8 cellular contexts compared by ENCODE assay signal in the genomic region with DNA sequence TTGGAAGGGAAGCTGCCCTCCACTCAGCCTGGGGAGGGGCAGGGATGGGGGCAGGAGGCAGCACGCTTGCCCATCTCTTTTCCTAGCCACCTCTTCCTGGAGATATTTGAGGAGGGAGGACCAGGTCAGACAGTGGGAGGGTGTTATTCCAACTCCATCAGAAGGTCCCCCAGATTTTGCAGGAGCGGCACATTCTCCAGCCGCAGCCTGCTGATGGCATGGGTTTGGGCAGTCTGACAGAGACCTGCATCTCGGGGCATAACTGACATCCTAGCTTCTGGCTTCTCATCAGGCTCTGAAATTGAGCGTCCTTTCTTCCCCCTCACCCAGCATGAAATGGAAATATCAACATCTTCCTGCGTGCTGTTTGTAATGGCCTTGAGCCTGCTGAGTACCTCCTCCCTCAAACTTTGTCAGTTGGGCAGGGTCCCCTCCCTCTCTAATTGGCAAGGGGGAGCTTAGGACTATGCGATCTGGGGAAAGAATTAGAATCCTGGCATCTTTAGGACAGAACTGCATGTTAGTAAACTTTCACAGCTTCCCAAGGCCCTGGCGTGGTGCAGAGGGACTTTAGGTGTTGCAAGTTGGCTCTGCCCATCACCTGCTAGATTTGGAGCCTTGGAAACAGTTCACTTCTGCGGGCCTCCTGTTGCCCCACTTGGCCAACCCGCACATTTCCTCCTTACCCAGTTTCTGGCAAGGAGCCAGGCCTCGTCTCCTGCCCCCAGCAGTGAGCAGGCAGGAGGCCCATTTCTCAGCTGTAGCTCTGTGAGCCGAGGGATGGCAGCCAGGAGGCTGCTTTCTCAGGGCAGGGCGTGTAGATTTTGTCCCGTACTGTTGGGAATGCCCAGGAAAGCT.
A peak's percentile ranks its signal among the peaks of the same experiment; 100 is the strongest.
DNase-seq lines count a peak whose midpoint lies in the region; ATAC-seq and TF ChIP-seq lines count a peak whose summit lies in the region.

No MANE protein-coding gene starts in this region.

- no peaks in the 10 kb centered on the region for H3K36me3 ChIP-seq in rectal smooth muscle tissue (ENCODE audit: control insufficient read depth, insufficient read depth, low read length)

- H3K4me1 ChIP-seq in rectal smooth muscle tissue (ENCODE audit: control insufficient read depth, insufficient read depth, low read length): peaks cover 48% of the 10 kb centered on the region

- no peaks in the 10 kb centered on the region for H3K27me3 ChIP-seq in rectal smooth muscle tissue (ENCODE audit: control insufficient read depth, insufficient read depth, low read length)

- ATAC-seq in HG03139 (IDR thresholded peaks at IDR 0.05; ENCODE audit: unreplicated experiment) (no peak), GM18511 (IDR thresholded peaks at IDR 0.05; ENCODE audit: unreplicated experiment) (no peak)

- in situ Hi-C loops in GM13976 (cut with MboI; ENCODE audit: low sequenced_read_pairs, unreplicated experiment): no loop called here

- TF ChIP-seq CTCF in GM13976 (IDR thresholded peaks at IDR 0.05; ENCODE audit: borderline replicate concordance, control extremely low read depth, extremely low read depth, insufficient read depth, missing control alignments): no peak

- DNase-seq in GM13976 (ENCODE audit: low spot score) (peak; percentile 22), NCI-H345 (lab: John Stamatoyannopoulos, UW) (peak; percentile 70), activated T-cell treated with anti-CD3 and anti-CD28 coated beads for 4 hours (peak; percentile 42), fibroblast of the conjunctiva (ENCODE audit: low read depth) (peak; percentile 23), NCI-H187 (lab: John Stamatoyannopoulos, UW) (no peak)

- H3K4me3 ChIP-seq in rectal smooth muscle tissue (ENCODE audit: low read length): peak overlapping the region; percentile 85

- H3K9ac ChIP-seq in rectal smooth muscle tissue (ENCODE audit: low read length): peak overlapping the region; percentile 39

- H3K27ac ChIP-seq in rectal smooth muscle tissue (ENCODE audit: low read depth, low read length): peak overlapping the region; percentile 74

Comparison
In these comparisons a context has a peak if more than half of its experiments do, and no peak if none do; other contexts are left out.
1. DNase-seq: peak in GM13976 (single experiment), NCI-H345 (single experiment), activated T-cell treated with anti-CD3 and anti-CD28 coated beads for 4 hours (single experiment) and fibroblast of the conjunctiva (single experiment); none in NCI-H187 (0 of 2).